14 cellular contexts compared by ENCODE assay signal in genomic region chr9:31153250-31153840, GRCh38.
DNase-seq lines count a peak whose midpoint lies in the region; ATAC-seq and TF ChIP-seq lines count a peak whose summit lies in the region.
"Had no signal": no experiment of that assay in that cellular context is flagged by ENCODE, and none has a peak within 500 bp of the region (broad histone marks: within the 10 kb centered on the region; RNA-seq: fewer than 3 reads in every experiment).

No MANE protein-coding gene starts in this region.

- no peak for TF ChIP-seq EP300 in sigmoid colon (IDR thresholded peaks at IDR 0.05)

- H3K4me1 Mint-ChIP-seq in stimulated activated effector memory CD8-positive, alpha-beta T cell treated with anti-CD3 and anti-CD28 coated beads, Interleukin-12 subunit alpha, Interleukin-12 subunit beta, amount 100 ng/mL, for 72 hours: no peaks in the 10 kb centered on the region

- no peaks in the 10 kb centered on the region for H3K9me3 Mint-ChIP-seq in stimulated activated effector memory CD8-positive, alpha-beta T cell treated with anti-CD3 and anti-CD28 coated beads, Interleukin-12 subunit alpha, Interleukin-12 subunit beta, amount 100 ng/mL, for 72 hours

- H3K4me1 ChIP-seq in sigmoid colon: peaks cover 0 to 3% (median 0%) of the 10 kb centered on the region in 4 donors
- H3K4me1 ChIP-seq: uterus had no signal

- no peak for TF ChIP-seq POLR2A in sigmoid colon (IDR thresholded peaks at IDR 0.05)

- no peak overlapping the region for H3K4me3 ChIP-seq in sigmoid colon
- H3K4me3 ChIP-seq: hepatocyte, uterus had no signal

- H3K36me3 Mint-ChIP-seq in stimulated activated effector memory CD8-positive, alpha-beta T cell treated with anti-CD3 and anti-CD28 coated beads, Interleukin-12 subunit alpha, Interleukin-12 subunit beta, amount 100 ng/mL, for 72 hours: no peaks in the 10 kb centered on the region
- H3K36me3 Mint-ChIP-seq: activated CD4-positive, alpha-beta memory T cell treated with anti-CD3 and anti-CD28 coated beads for 36 hours had no signal

- ATAC-seq in activated CD4-positive, CD25-positive, alpha-beta regulatory T cell treated with anti-CD3 and anti-CD28 coated beads, Interleukin-2, amount 50 U/mL, for 24 hours: peak; percentile 73 to 85
- ATAC-seq in HG03060 (IDR thresholded peaks at IDR 0.05; ENCODE audit: low read depth, unreplicated experiment) (peak; percentile 84), GM21447 (IDR thresholded peaks at IDR 0.05; ENCODE audit: unreplicated experiment) (no peak)
- ATAC-seq in stimulated activated effector memory CD8-positive, alpha-beta T cell treated with anti-CD3 and anti-CD28 coated beads, Interleukin-12 subunit alpha, Interleukin-12 subunit beta, amount 100 ng/mL, for 72 hours: peak; percentile 71

- no peak for DNase-seq in activated CD4-positive, CD25-positive, alpha-beta regulatory T cell (lab: John Stamatoyannopoulos, UW)
- DNase-seq in OCI-M1 (lab: John Stamatoyannopoulos, UW) (peak; percentile 10), sigmoid colon (no peak), NK-92 (lab: John Stamatoyannopoulos, UW; ENCODE audit: unreplicated experiment) (no peak)
- DNase-seq in stimulated activated effector memory CD8-positive, alpha-beta T cell treated with anti-CD3 and anti-CD28 coated beads, Interleukin-12 subunit alpha, Interleukin-12 subunit beta, amount 100 ng/mL, for 72 hours (ENCODE audit: low spot score in 2 of 2): no peak
- DNase-seq: 8988T; activated CD4-positive, alpha-beta memory T cell treated with anti-CD3 and anti-CD28 coated beads for 36 hours; DMS 273 treated with DMSO at 0.1 percent for 48 hours; NCI-H510A treated with DMSO at 0.1 percent for 48 hours; uterus had no signal

- TF ChIP-seq CTCF in sigmoid colon (IDR thresholded peaks at IDR 0.05): no peak

- H3K27me3 ChIP-seq in sigmoid colon: no peaks in the 10 kb centered on the region
- H3K27me3 ChIP-seq: hepatocyte, uterus had no signal

- no peak overlapping the region for H3K4me3 Mint-ChIP-seq in stimulated activated effector memory CD8-positive, alpha-beta T cell treated with anti-CD3 and anti-CD28 coated beads, Interleukin-12 subunit alpha, Interleukin-12 subunit beta, amount 100 ng/mL, for 72 hours
- H3K4me3 Mint-ChIP-seq: activated CD4-positive, alpha-beta memory T cell treated with anti-CD3 and anti-CD28 coated beads for 36 hours had no signal

- WGBS in sigmoid colon, 2 donors: 60 to 70% methylated on average over 2 of the region's 2 CpGs

- H3K27ac ChIP-seq in sigmoid colon: no peak overlapping the region
- H3K27ac ChIP-seq: hepatocyte, uterus had no signal

- H3K27ac Mint-ChIP-seq in stimulated activated effector memory CD8-positive, alpha-beta T cell treated with anti-CD3 and anti-CD28 coated beads, Interleukin-12 subunit alpha, Interleukin-12 subunit beta, amount 100 ng/mL, for 72 hours: no peak overlapping the region
- H3K27ac Mint-ChIP-seq: activated CD4-positive, alpha-beta memory T cell treated with anti-CD3 and anti-CD28 coated beads for 36 hours had no signal

- H3K9me3 ChIP-seq in sigmoid colon: no peaks in the 10 kb centered on the region
- H3K9me3 ChIP-seq: uterus had no signal

- intact Hi-C loops in sigmoid colon (cut with DNase I): no loop called here

- H3K36me3 ChIP-seq in sigmoid colon: no peaks in the 10 kb centered on the region
